1 cellular context compared by ENCODE assay signal in the genomic region with DNA sequence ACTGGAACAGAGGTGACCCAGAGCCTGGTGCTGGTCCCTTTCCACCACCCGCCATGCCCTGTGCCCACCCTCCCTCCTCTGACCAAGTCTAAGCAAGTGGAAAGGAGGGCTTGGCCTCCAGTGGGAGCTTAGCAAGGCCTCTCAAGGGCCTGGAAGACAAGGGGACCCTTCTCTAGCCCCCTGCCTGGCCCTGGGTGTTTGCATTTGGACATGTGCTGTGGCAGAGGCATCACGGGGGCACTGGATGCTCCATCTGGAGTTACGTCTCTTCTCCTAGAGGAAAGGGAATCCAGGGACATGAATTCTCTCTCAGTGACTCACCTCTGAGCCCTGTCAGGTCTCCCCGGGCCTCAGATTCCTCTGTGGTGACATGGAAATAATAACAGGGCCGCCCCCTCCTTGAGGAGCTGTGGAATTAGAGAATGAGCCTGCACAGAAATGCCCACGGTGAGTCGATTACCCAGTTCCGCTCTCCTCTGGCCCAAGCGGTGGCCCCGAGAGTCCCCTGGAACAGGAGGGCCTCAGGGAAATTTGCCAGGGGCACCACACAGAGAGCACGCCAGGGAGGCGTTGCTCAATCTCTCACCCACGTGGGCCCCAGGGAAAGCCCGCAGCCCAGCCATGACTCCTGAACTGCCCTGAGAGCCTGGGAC.
TF ChIP-seq lines count a peak whose summit lies in the region.

No MANE protein-coding gene starts in this region.

TF ChIP-seq in HepG2, 621 proteins besides CTCF, POLR2A, EP300 and RAD21 (continued from another document and continues in another):
- TF ChIP-seq, protein P1, sequence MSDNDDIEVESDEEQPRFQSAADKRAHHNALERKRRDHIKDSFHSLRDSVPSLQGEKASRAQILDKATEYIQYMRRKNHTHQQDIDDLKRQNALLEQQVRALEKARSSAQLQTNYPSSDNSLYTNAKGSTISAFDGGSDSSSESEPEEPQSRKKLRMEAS (IDR thresholded peaks at IDR 0.05) = peak; percentile 58
- peak; percentile 37 for TF ChIP-seq SAP130 (CRISPR knock-in tag; IDR thresholded peaks at IDR 0.05; ENCODE audit: low read depth)
- no peak for TF ChIP-seq SMC3 (IDR thresholded peaks at IDR 0.05; ENCODE audit: low read length)
- TF ChIP-seq, protein P2, sequence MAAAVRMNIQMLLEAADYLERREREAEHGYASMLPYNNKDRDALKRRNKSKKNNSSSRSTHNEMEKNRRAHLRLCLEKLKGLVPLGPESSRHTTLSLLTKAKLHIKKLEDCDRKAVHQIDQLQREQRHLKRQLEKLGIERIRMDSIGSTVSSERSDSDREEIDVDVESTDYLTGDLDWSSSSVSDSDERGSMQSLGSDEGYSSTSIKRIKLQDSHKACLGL (CRISPR knock-in tag; IDR thresholded peaks at IDR 0.05) = peak; percentile 38; the same call in 1 of the 2 replicates
- TF ChIP-seq, protein P3, sequence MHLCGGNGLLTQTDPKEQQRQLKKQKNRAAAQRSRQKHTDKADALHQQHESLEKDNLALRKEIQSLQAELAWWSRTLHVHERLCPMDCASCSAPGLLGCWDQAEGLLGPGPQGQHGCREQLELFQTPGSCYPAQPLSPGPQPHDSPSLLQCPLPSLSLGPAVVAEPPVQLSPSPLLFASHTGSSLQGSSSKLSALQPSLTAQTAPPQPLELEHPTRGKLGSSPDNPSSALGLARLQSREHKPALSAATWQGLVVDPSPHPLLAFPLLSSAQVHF (CRISPR knock-in tag; IDR thresholded peaks at IDR 0.05) = no peak
- peak; percentile 23; the same call in 1 of the 3 replicates for TF ChIP-seq MXI1 (IDR thresholded peaks at IDR 0.05; ENCODE audit: borderline replicate concordance, low read depth, low read length)
- TF ChIP-seq CEBPB (IDR thresholded peaks at IDR 0.05; ENCODE audit: borderline replicate concordance, low read depth, low read length) = peak; percentile 88
- TF ChIP-seq, protein P4, sequence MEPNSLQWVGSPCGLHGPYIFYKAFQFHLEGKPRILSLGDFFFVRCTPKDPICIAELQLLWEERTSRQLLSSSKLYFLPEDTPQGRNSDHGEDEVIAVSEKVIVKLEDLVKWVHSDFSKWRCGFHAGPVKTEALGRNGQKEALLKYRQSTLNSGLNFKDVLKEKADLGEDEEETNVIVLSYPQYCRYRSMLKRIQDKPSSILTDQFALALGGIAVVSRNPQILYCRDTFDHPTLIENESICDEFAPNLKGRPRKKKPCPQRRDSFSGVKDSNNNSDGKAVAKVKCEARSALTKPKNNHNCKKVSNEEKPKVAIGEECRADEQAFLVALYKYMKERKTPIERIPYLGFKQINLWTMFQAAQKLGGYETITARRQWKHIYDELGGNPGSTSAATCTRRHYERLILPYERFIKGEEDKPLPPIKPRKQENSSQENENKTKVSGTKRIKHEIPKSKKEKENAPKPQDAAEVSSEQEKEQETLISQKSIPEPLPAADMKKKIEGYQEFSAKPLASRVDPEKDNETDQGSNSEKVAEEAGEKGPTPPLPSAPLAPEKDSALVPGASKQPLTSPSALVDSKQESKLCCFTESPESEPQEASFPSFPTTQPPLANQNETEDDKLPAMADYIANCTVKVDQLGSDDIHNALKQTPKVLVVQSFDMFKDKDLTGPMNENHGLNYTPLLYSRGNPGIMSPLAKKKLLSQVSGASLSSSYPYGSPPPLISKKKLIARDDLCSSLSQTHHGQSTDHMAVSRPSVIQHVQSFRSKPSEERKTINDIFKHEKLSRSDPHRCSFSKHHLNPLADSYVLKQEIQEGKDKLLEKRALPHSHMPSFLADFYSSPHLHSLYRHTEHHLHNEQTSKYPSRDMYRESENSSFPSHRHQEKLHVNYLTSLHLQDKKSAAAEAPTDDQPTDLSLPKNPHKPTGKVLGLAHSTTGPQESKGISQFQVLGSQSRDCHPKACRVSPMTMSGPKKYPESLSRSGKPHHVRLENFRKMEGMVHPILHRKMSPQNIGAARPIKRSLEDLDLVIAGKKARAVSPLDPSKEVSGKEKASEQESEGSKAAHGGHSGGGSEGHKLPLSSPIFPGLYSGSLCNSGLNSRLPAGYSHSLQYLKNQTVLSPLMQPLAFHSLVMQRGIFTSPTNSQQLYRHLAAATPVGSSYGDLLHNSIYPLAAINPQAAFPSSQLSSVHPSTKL (CRISPR knock-in tag; IDR thresholded peaks at IDR 0.05) = peak; percentile 44; the same call in 1 of the 2 replicates
- no peak for TF ChIP-seq ZNF296 (CRISPR knock-in tag; conservative IDR thresholded peaks at IDR 0.05)
- peak; percentile 82 for TF ChIP-seq CEBPG (CRISPR knock-in tag; IDR thresholded peaks at IDR 0.05)
- TF ChIP-seq, protein P5, sequence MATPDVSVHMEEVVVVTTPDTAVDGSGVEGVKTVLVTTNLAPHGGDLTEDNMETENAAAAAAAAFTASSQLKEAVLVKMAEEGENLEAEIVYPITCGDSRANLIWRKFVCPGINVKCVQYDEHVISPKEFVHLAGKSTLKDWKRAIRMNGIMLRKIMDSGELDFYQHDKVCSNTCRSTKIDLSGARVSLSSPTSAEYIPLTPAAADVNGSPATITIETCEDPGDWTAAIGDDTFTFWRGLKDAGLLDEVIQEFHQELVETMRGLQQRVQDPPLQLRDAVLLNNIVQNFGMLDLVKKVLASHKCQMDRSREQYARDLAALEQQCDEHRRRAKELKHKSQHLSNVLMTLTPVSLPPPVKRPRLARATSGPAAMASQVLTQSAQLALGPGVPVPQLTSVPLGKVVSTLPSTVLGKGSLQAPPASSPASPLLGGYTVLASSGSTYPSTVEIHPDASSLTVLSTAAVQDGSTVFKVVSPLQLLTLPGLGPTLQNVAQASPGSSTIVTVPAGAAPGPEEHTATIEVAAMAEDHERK (CRISPR knock-in tag; IDR thresholded peaks at IDR 0.05; ENCODE audit: low read depth) = no peak
- TF ChIP-seq KAT8 (CRISPR knock-in tag; IDR thresholded peaks at IDR 0.05) = peak; percentile 14; the same call in 1 of the 2 replicates
- TF ChIP-seq ZNF329 (CRISPR knock-in tag; IDR thresholded peaks at IDR 0.05; ENCODE audit: low read depth) = no peak
- TF ChIP-seq ZNF572 (CRISPR knock-in tag; IDR thresholded peaks at IDR 0.05) = no peak
- no peak for TF ChIP-seq AGO2 (optimal IDR thresholded peaks at IDR 0.05; ENCODE audit: low read depth, low read length)
- TF ChIP-seq MIER2 (CRISPR knock-in tag; IDR thresholded peaks at IDR 0.05) = no peak
- TF ChIP-seq GATAD2A (CRISPR knock-in tag; IDR thresholded peaks at IDR 0.05) = peak; percentile 24; the same call in 1 of the 2 replicates
- TF ChIP-seq, protein P6, sequence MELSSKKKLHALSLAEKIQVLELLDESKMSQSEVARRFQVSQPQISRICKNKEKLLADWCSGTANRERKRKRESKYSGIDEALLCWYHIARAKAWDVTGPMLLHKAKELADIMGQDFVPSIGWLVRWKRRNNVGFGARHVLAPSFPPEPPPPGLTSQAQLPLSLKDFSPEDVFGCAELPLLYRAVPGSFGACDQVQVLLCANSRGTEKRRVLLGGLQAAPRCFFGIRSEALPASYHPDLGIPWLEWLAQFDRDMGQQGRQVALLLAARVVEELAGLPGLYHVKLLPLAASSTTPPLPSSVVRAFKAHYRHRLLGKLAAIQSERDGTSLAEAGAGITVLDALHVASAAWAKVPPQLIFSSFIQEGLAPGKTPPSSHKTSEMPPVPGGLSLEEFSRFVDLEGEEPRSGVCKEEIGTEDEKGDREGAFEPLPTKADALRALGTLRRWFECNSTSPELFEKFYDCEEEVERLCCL (CRISPR knock-in tag; IDR thresholded peaks at IDR 0.05; ENCODE audit: borderline replicate concordance) = no peak
- no peak for TF ChIP-seq ZNF430 (CRISPR knock-in tag; IDR thresholded peaks at IDR 0.05)
- TF ChIP-seq MXD4 (CRISPR knock-in tag; IDR thresholded peaks at IDR 0.05) = no peak
- no peak for TF ChIP-seq HMGA1 (CRISPR knock-in tag; conservative IDR thresholded peaks at IDR 0.05)
- TF ChIP-seq THAP11 (CRISPR knock-in tag; IDR thresholded peaks at IDR 0.05) = peak; percentile 23; the same call in 1 of the 2 replicates
- TF ChIP-seq ETV6 (CRISPR knock-in tag; conservative IDR thresholded peaks at IDR 0.05) = no peak
- TF ChIP-seq, protein P7, sequence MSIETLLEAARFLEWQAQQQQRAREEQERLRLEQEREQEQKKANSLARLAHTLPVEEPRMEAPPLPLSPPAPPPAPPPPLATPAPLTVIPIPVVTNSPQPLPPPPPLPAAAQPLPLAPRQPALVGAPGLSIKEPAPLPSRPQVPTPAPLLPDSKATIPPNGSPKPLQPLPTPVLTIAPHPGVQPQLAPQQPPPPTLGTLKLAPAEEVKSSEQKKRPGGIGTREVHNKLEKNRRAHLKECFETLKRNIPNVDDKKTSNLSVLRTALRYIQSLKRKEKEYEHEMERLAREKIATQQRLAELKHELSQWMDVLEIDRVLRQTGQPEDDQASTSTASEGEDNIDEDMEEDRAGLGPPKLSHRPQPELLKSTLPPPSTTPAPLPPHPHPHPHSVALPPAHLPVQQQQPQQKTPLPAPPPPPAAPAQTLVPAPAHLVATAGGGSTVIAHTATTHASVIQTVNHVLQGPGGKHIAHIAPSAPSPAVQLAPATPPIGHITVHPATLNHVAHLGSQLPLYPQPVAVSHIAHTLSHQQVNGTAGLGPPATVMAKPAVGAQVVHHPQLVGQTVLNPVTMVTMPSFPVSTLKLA (IDR thresholded peaks at IDR 0.05) = 0 out of 2 replicates have a peak, but pooled peaks have one; percentile 9
- TF ChIP-seq, protein P8, sequence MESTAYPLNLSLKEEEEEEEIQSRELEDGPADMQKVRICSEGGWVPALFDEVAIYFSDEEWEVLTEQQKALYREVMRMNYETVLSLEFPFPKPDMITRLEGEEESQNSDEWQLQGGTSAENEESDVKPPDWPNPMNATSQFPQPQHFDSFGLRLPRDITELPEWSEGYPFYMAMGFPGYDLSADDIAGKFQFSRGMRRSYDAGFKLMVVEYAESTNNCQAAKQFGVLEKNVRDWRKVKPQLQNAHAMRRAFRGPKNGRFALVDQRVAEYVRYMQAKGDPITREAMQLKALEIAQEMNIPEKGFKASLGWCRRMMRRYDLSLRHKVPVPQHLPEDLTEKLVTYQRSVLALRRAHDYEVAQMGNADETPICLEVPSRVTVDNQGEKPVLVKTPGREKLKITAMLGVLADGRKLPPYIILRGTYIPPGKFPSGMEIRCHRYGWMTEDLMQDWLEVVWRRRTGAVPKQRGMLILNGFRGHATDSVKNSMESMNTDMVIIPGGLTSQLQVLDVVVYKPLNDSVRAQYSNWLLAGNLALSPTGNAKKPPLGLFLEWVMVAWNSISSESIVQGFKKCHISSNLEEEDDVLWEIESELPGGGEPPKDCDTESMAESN (CRISPR knock-in tag; conservative IDR thresholded peaks at IDR 0.05) = no peak
- TF ChIP-seq, protein P9, sequence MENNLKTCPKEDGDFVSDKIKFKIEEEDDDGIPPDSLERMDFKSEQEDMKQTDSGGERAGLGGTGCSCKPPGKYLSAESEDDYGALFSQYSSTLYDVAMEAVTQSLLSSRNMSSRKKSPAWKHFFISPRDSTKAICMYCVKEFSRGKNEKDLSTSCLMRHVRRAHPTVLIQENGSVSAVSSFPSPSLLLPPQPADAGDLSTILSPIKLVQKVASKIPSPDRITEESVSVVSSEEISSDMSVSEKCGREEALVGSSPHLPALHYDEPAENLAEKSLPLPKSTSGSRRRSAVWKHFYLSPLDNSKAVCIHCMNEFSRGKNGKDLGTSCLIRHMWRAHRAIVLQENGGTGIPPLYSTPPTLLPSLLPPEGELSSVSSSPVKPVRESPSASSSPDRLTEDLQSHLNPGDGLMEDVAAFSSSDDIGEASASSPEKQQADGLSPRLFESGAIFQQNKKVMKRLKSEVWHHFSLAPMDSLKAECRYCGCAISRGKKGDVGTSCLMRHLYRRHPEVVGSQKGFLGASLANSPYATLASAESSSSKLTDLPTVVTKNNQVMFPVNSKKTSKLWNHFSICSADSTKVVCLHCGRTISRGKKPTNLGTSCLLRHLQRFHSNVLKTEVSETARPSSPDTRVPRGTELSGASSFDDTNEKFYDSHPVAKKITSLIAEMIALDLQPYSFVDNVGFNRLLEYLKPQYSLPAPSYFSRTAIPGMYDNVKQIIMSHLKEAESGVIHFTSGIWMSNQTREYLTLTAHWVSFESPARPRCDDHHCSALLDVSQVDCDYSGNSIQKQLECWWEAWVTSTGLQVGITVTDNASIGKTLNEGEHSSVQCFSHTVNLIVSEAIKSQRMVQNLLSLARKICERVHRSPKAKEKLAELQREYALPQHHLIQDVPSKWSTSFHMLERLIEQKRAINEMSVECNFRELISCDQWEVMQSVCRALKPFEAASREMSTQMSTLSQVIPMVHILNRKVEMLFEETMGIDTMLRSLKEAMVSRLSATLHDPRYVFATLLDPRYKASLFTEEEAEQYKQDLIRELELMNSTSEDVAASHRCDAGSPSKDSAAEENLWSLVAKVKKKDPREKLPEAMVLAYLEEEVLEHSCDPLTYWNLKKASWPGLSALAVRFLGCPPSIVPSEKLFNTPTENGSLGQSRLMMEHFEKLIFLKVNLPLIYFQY (CRISPR knock-in tag; IDR thresholded peaks at IDR 0.05; ENCODE audit: borderline replicate concordance) = no peak
- TF ChIP-seq, protein P10, sequence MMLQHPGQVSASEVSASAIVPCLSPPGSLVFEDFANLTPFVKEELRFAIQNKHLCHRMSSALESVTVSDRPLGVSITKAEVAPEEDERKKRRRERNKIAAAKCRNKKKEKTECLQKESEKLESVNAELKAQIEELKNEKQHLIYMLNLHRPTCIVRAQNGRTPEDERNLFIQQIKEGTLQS (CRISPR knock-in tag; IDR thresholded peaks at IDR 0.05) = no peak
- TF ChIP-seq, protein P11, sequence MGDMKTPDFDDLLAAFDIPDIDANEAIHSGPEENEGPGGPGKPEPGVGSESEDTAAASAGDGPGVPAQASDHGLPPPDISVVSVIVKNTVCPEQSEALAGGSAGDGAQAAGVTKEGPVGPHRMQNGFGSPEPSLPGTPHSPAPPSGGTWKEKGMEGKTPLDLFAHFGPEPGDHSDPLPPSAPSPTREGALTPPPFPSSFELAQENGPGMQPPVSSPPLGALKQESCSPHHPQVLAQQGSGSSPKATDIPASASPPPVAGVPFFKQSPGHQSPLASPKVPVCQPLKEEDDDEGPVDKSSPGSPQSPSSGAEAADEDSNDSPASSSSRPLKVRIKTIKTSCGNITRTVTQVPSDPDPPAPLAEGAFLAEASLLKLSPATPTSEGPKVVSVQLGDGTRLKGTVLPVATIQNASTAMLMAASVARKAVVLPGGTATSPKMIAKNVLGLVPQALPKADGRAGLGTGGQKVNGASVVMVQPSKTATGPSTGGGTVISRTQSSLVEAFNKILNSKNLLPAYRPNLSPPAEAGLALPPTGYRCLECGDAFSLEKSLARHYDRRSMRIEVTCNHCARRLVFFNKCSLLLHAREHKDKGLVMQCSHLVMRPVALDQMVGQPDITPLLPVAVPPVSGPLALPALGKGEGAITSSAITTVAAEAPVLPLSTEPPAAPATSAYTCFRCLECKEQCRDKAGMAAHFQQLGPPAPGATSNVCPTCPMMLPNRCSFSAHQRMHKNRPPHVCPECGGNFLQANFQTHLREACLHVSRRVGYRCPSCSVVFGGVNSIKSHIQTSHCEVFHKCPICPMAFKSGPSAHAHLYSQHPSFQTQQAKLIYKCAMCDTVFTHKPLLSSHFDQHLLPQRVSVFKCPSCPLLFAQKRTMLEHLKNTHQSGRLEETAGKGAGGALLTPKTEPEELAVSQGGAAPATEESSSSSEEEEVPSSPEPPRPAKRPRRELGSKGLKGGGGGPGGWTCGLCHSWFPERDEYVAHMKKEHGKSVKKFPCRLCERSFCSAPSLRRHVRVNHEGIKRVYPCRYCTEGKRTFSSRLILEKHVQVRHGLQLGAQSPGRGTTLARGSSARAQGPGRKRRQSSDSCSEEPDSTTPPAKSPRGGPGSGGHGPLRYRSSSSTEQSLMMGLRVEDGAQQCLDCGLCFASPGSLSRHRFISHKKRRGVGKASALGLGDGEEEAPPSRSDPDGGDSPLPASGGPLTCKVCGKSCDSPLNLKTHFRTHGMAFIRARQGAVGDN (CRISPR knock-in tag; IDR thresholded peaks at IDR 0.05) = peak; percentile 65
- TF ChIP-seq SIN3A (IDR thresholded peaks at IDR 0.05; ENCODE audit: borderline replicate concordance, low read depth, low read length) = no peak; the same call in 1 of the 2 replicates
- TF ChIP-seq SP4 (CRISPR knock-in tag; IDR thresholded peaks at IDR 0.05) = no peak
- peak; percentile 26; the same call in 1 of the 2 replicates for TF ChIP-seq MYC (CRISPR knock-in tag; IDR thresholded peaks at IDR 0.05; ENCODE audit: borderline replicate concordance)
